Comparison of ENCODE assay signal across 20 cellular contexts in the genomic region with DNA sequence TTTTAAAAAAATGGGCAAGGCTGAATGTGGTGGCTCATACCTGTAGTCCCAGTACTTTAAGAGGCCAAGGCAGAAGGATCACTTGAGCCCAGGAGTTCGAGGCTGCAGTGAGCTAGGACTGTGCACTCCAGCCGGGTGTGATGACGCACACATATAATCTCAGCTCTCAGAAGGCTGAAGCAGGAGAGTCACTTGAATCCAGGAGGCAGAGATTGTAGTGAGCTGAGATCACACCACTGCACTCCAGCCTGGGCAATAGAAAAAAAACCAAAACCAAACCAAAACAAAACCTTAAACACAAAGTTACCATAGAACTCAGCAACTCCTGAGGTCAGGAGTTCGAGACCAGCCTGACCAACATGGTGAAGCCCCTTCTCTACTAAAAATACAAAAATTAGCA. TPM values are rescaled to one million over a fixed set of nuclear protein-coding genes. Genes with fewer than 3 reads are reported as not detected.
"Had no signal": no experiment of that assay in that cellular context is flagged by ENCODE, and none has a peak within 500 bp of the region (broad histone marks: within the 10 kb centered on the region; RNA-seq: fewer than 3 reads in every experiment).

No MANE protein-coding gene starts in this region.

RNA-seq across cellular contexts. Expression of gene NFILZ, which starts 6.6 kb away (rescaled TPM):
- total RNA-seq: dorsolateral prefrontal cortex, gastrocnemius medialis, glomerular endothelial cell, kidney, left lobe of liver, liver, lung, mononuclear cell, natural killer cell, neural crest cell, osteocyte, prostate gland, right atrium auricular region, sciatic nerve, smooth muscle cell, suprapubic skin, thyroid gland, ureter, vagina had no signal
- polyA plus RNA-seq: esophagus, liver, lung, smooth muscle cell had no signal

RNA-seq across cellular contexts. Expression of gene MYO1F, which starts 59.8 kb away (rescaled TPM):
- total RNA-seq: smooth muscle cell had no signal
